In genomic region chr17:70074991-70075390, GRCh38 we compare ENCODE assay signal across 21 cellular contexts. TPM values are rescaled to one million over a fixed set of nuclear protein-coding genes. Genes with fewer than 3 reads are reported as not detected.
DNase-seq lines count a peak whose midpoint lies in the region; ATAC-seq and TF ChIP-seq lines count a peak whose summit lies in the region.
"Had no signal": no experiment of that assay in that cellular context is flagged by ENCODE, and none has a peak within 500 bp of the region (broad histone marks: within the 10 kb centered on the region; RNA-seq: fewer than 3 reads in every experiment).

KCNJ16 (plus strand) TSS chr17:70075225; CDS start chr17:70132088, 56,863 bp downstream.

- H3K36me3 ChIP-seq in breast epithelium (no peaks in the 10 kb centered on the region), mammary epithelial cell (ENCODE audit: insufficient read depth, low read length) (no peaks in the 10 kb centered on the region), mesendoderm (ENCODE audit: control insufficient read depth, insufficient read depth, low read length) (no peaks in the 10 kb centered on the region)
- H3K36me3 ChIP-seq: right lobe of liver had no signal

- TF ChIP-seq CTCF in MCF 10A (IDR thresholded peaks at IDR 0.05; ENCODE audit: unreplicated experiment) (no peak), breast epithelium (IDR thresholded peaks at IDR 0.05) (no peak), mammary epithelial cell (conservative IDR thresholded peaks at IDR 0.05 in 1 of 2, IDR thresholded peaks at IDR 0.05 in 1 of 2; ENCODE audit: extremely low read depth in 1 of 2, insufficient read depth in 1 of 2, low read depth in 1 of 2, low read length in 2 of 2) (no peak)

- H3K4me3 Mint-ChIP-seq in MCF 10A (ENCODE audit: unreplicated experiment), result peak within 1 kb of the TSS; percentile 44
- H3K4me3 Mint-ChIP-seq: activated naive CD8-positive, alpha-beta T cell treated with anti-CD3 and anti-CD28 coated beads, Interleukin-2, amount 50 U/mL, for 24 hours; activated T-cell treated with anti-CD3 and anti-CD28 coated beads, Interleukin-2, amount 50 U/mL, for 72 hours; CD8-positive, alpha-beta memory T cell; IgD-negative memory B cell; natural killer cell treated with Interleukin-12 subunit alpha and Interleukin-12 subunit beta and Interleukin-15 and Interleukin-18, amount 100 ng/mL, for 72 hours had no signal

- BruUV-seq in MCF 10A (replicated peaks; lab: Mats Ljungman, UMichigan) (no TSS peak), mammary epithelial cell (replicated peaks; lab: Mats Ljungman, UMichigan) (no TSS peak)

- no peak within 1 kb of the TSS for H3K23ac ChIP-seq in mesendoderm (ENCODE audit: low read length)

- H3K9me3 Mint-ChIP-seq in MCF 10A (ENCODE audit: unreplicated experiment), result no peaks in the 10 kb centered on the region
- H3K9me3 Mint-ChIP-seq: activated naive CD8-positive, alpha-beta T cell treated with anti-CD3 and anti-CD28 coated beads, Interleukin-2, amount 50 U/mL, for 24 hours; activated T-cell treated with anti-CD3 and anti-CD28 coated beads, Interleukin-2, amount 50 U/mL, for 72 hours had no signal

- no peak within 1 kb of the TSS for H2BK5ac ChIP-seq in mesendoderm (ENCODE audit: low read length)

- H3K4me1 ChIP-seq in breast epithelium, result no peaks in the 10 kb centered on the region
- peaks cover 11% of the 10 kb centered on the region for H3K4me1 ChIP-seq in mammary epithelial cell (ENCODE audit: insufficient read depth, low read length)
- H3K4me1 ChIP-seq in mesendoderm (ENCODE audit: control insufficient read depth, low read depth, low read length), result no peaks in the 10 kb centered on the region
- H3K4me1 ChIP-seq: right lobe of liver had no signal

- H3K27ac ChIP-seq in breast epithelium (no peak within 1 kb of the TSS), mammary epithelial cell (ENCODE audit: insufficient read depth, low read depth, low read length) (no peak within 1 kb of the TSS), mesendoderm (ENCODE audit: low read depth, low read length) (no peak within 1 kb of the TSS)
- H3K27ac ChIP-seq: right lobe of liver had no signal

- DNase-seq in MCF 10A (ENCODE audit: unreplicated experiment), result no peak
- DNase-seq in breast epithelium (ENCODE audit: low spot score in 2 of 2), result no peak
- no peak for DNase-seq in mammary epithelial cell
- peak; percentile 46 for DNase-seq in mesendoderm
- DNase-seq in Right ventricle myocardium inferior (ENCODE audit: missing footprints), result no peak
- no peak for DNase-seq in cortex of kidney (lab: John Stamatoyannopoulos, UW)
- DNase-seq in activated T-cell treated with anti-CD3 and anti-CD28 coated beads for 4 hours, result no peak
- DNase-seq: activated CD4-positive, alpha-beta T cell treated with anti-CD3 and anti-CD28 coated beads, Interleukin-2, amount 50 U/mL, for 1 hour; activated naive CD8-positive, alpha-beta T cell treated with anti-CD3 and anti-CD28 coated beads, Interleukin-2, amount 50 U/mL, for 24 hours; activated T-cell treated with anti-CD3 and anti-CD28 coated beads, Interleukin-2, amount 50 U/mL, for 72 hours; CD8-positive, alpha-beta memory T cell; NCI-H1436; right lobe of liver; SIG-M5; stimulated activated CD4-positive, alpha-beta T cell treated with anti-CD3 and anti-CD28 coated beads, Interleukin-4, amount 100 ng/mL, for 4 hours; T1000 had no signal

- TF ChIP-seq POLR2A in breast epithelium (IDR thresholded peaks at IDR 0.05), result no peak

- POLR2A ChIA-PET in MCF 10A (lab: Yijun Ruan, JAX), result interaction anchor here (1.0 to 1.5 kb wide), 4 partner anchors 12 to 345 kb away, joined by 3 to 4 read pairs (median 3); no protein-coding TSS in a partner anchor

- no peak within 1 kb of the TSS for H2BK15ac ChIP-seq in mesendoderm (replicated peaks; ENCODE audit: low read depth)

- intact Hi-C loops in MCF 10A (cut with micrococcal nuclease) (no loop called here), breast epithelium (cut with DNase I; ENCODE audit: low total_unique reads) (no loop called here), mammary epithelial cell (cut with micrococcal nuclease) (no loop called here), Right ventricle myocardium inferior (cut with DNase I) (no loop called here)

- H2AK5ac ChIP-seq in mesendoderm (ENCODE audit: low read length), result no peak within 1 kb of the TSS

- H3K4me3 ChIP-seq in breast epithelium (no peak within 1 kb of the TSS), mammary epithelial cell (replicated peaks in 1 of 3; ENCODE audit: insufficient read depth in 1 of 3, low read depth in 2 of 3, low read length in 3 of 3) (no peak within 1 kb of the TSS), mesendoderm (ENCODE audit: low read length) (no peak within 1 kb of the TSS)
- H3K4me3 ChIP-seq: right lobe of liver had no signal

- peaks cover 42% of the 10 kb centered on the region for H3K4me1 Mint-ChIP-seq in MCF 10A (ENCODE audit: insufficient read depth, unreplicated experiment)
- H3K4me1 Mint-ChIP-seq: activated naive CD8-positive, alpha-beta T cell treated with anti-CD3 and anti-CD28 coated beads, Interleukin-2, amount 50 U/mL, for 24 hours; CD8-positive, alpha-beta memory T cell; IgD-negative memory B cell had no signal

- H2BK120ac ChIP-seq in mesendoderm (ENCODE audit: low read depth, low read length), result no peak within 1 kb of the TSS

- 69% methylated on average over 3 of the region's 3 CpGs for WGBS in mammary epithelial cell (ENCODE audit: low coverage, missing lambda C conversion rate)
- no CpG with 5 or more reads among the region's 3 CpGs for WGBS in mesendoderm (ENCODE audit: extremely low coverage, insufficient coverage, low lambda C conversion rate)

- H3K56ac ChIP-seq in mesendoderm (ENCODE audit: low read length), result no peak within 1 kb of the TSS

- dilution Hi-C loops in mammary epithelial cell (cut with HindIII; ENCODE audit: low sequenced_read_pairs), result no loop called here

- in situ Hi-C loops in mammary epithelial cell (cut with MboI; ENCODE audit: low sequenced_read_pairs in 2 of 2), result no loop called here

- H3K79me2 ChIP-seq in mammary epithelial cell (ENCODE audit: insufficient read depth, low read length), result no peaks in the 10 kb centered on the region
- no peaks in the 10 kb centered on the region for H3K79me2 ChIP-seq in mesendoderm (ENCODE audit: control insufficient read depth, insufficient read depth, low read length)

- H3K4me2 ChIP-seq in mammary epithelial cell (ENCODE audit: insufficient read depth, low read depth, low read length) (no peak within 1 kb of the TSS), mesendoderm (ENCODE audit: low read length) (no peak within 1 kb of the TSS)

- no peaks in the 10 kb centered on the region for H3K79me1 ChIP-seq in mesendoderm (ENCODE audit: low read length)

- no peak within 1 kb of the TSS for H4K8ac ChIP-seq in mesendoderm (ENCODE audit: low read depth, low read length)

- H3K27me3 Mint-ChIP-seq in MCF 10A (ENCODE audit: insufficient read depth, unreplicated experiment), result no peaks in the 10 kb centered on the region

- no peak within 1 kb of the TSS for H3K4ac ChIP-seq in mesendoderm (ENCODE audit: low read depth, low read length)

- no peak within 1 kb of the TSS for H3K9ac ChIP-seq in mammary epithelial cell (ENCODE audit: insufficient read depth, low read length)
- H3K9ac ChIP-seq in mesendoderm (ENCODE audit: low read length), result no peak within 1 kb of the TSS

- no peaks in the 10 kb centered on the region for H3K36me3 Mint-ChIP-seq in MCF 10A (ENCODE audit: insufficient read depth, unreplicated experiment)
- H3K36me3 Mint-ChIP-seq: CD8-positive, alpha-beta memory T cell; IgD-negative memory B cell; natural killer cell treated with Interleukin-12 subunit alpha and Interleukin-12 subunit beta and Interleukin-15 and Interleukin-18, amount 100 ng/mL, for 72 hours had no signal

- no peaks in the 10 kb centered on the region for H4K20me1 ChIP-seq in mammary epithelial cell (ENCODE audit: insufficient read depth, low read length)

- no peak within 1 kb of the TSS for H3K18ac ChIP-seq in mesendoderm (ENCODE audit: low read length)

- no peaks in the 10 kb centered on the region for H3K27me3 ChIP-seq in breast epithelium
- no peaks in the 10 kb centered on the region for H3K27me3 ChIP-seq in mammary epithelial cell (ENCODE audit: insufficient read depth, low read length)
- H3K27me3 ChIP-seq in mesendoderm (ENCODE audit: insufficient read depth, low read length, poor library complexity), result no peaks in the 10 kb centered on the region
- H3K27me3 ChIP-seq: right lobe of liver had no signal

- H3K9me3 ChIP-seq in breast epithelium (no peaks in the 10 kb centered on the region), mammary epithelial cell (replicated peaks; ENCODE audit: insufficient read depth, low read length) (no peaks in the 10 kb centered on the region)
- H3K9me3 ChIP-seq: right lobe of liver had no signal

- CTCF ChIA-PET in MCF 10A (lab: Yijun Ruan, JAX) (no interaction called here), mammary epithelial cell (lab: Charles Lee; ENCODE audit: low non-redundant PET) (no interaction called here)

- H4K5ac ChIP-seq in mesendoderm (ENCODE audit: low read length), result no peak within 1 kb of the TSS

- ATAC-seq in Right ventricle myocardium inferior, result no peak
- no peak for ATAC-seq in GM18498 (IDR thresholded peaks at IDR 0.05; ENCODE audit: unreplicated experiment)
- ATAC-seq: activated naive CD8-positive, alpha-beta T cell treated with anti-CD3 and anti-CD28 coated beads, Interleukin-2, amount 50 U/mL, for 24 hours; activated T-cell treated with anti-CD3 and anti-CD28 coated beads, Interleukin-2, amount 50 U/mL, for 72 hours; natural killer cell treated with Interleukin-12 subunit alpha and Interleukin-12 subunit beta and Interleukin-15 and Interleukin-18, amount 100 ng/mL, for 72 hours had no signal

- H3K27ac Mint-ChIP-seq in MCF 10A (ENCODE audit: low read depth, unreplicated experiment), result peak within 1 kb of the TSS; percentile 68
- H3K27ac Mint-ChIP-seq: activated naive CD8-positive, alpha-beta T cell treated with anti-CD3 and anti-CD28 coated beads, Interleukin-2, amount 50 U/mL, for 24 hours; activated T-cell treated with anti-CD3 and anti-CD28 coated beads, Interleukin-2, amount 50 U/mL, for 72 hours; CD8-positive, alpha-beta memory T cell; IgD-negative memory B cell; natural killer cell treated with Interleukin-12 subunit alpha and Interleukin-12 subunit beta and Interleukin-15 and Interleukin-18, amount 100 ng/mL, for 72 hours had no signal

- H2AFZ ChIP-seq in mammary epithelial cell (ENCODE audit: low read depth, low read length), result peak within 1 kb of the TSS; percentile 57

RNA-seq across cellular contexts. Expression of gene KCNJ16, which starts in this region (rescaled TPM):
- total RNA-seq in MCF 10A (2022) (0.42 TPM in 1 of 2 replicates, not detected in the other), breast epithelium (10 to 100 TPM in 1 of 3 donors, 1 to 10 TPM in 1, under 1 TPM in 1; 0.32 to 18.6 (median 1.3) TPM), mammary epithelial cell (1 to 10 TPM in 1 of 2 donors, not detected in 1; 1.5 TPM), Right ventricle myocardium inferior (not detected)
- polyA plus RNA-seq in mammary epithelial cell, result 0.03 TPM
- polyA minus RNA-seq in mammary epithelial cell, result not detected
- polyA plus RNA-seq in mesendoderm (2013, experiment 1 of 2), result not detected
- polyA plus RNA-seq in mesendoderm (2013, experiment 2 of 2), result not detected
- total RNA-seq: activated T-cell treated with anti-CD3 and anti-CD28 coated beads, Interleukin-2, amount 50 U/mL, for 72 hours; CD8-positive, alpha-beta memory T cell; H4; natural killer cell treated with Interleukin-12 subunit alpha and Interleukin-12 subunit beta and Interleukin-15 and Interleukin-18, amount 100 ng/mL, for 72 hours; ureter had no signal
- polyA plus RNA-seq: CD8-positive, alpha-beta memory T cell; IgD-negative memory B cell had no signal
